In the genomic region with DNA sequence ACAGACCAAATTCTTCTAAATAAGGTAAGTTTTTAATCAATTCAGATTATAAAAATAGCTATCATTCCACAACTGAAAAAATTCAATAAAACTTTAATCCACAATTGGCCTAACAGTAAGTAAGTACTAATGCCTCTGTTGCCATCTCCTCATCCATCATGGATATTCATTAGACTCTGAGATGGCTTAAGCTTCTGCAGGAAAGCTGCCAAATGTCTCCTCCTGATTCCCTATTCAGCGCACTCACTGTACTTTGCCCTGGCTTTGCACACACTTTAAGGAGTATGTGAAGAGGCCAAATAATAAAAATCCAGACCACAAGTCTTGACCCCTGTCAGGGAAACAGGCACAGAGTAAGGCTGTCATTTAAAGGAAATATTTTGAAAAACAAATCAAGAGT, we compare ENCODE assay signal across 16 cellular contexts.
"Had no signal": no experiment of that assay in that cellular context is flagged by ENCODE, and none has a peak within 500 bp of the region (broad histone marks: within the 10 kb centered on the region; RNA-seq: fewer than 3 reads in every experiment).

No MANE protein-coding gene starts in this region.

- H3K4me1 ChIP-seq: breast epithelium, foreskin keratinocyte, pancreas, tibial artery had no signal

- ATAC-seq: foreskin keratinocyte, left lobe of liver had no signal

- H3K4me3 ChIP-seq: breast epithelium, dorsolateral prefrontal cortex, esophagus squamous epithelium, pancreas, tibial artery had no signal

- H3K27me3 Mint-ChIP-seq: activated naive CD4-positive, alpha-beta T cell treated with anti-CD3 and anti-CD28 coated beads, Interleukin-2, amount 50 U/mL, for 24 hours; activated T-cell treated with anti-CD3 and anti-CD28 coated beads, Interleukin-2, amount 50 U/mL, for 24 hours had no signal

- DNase-seq: activated CD4-positive, alpha-beta T cell treated with anti-CD3 and anti-CD28 coated beads, Interleukin-2, amount 50 U/mL, for 4 hours; activated CD4-positive, CD25-positive, alpha-beta regulatory T cell treated with anti-CD3 and anti-CD28 coated beads, Interleukin-2, amount 50 U/mL, for 72 hours; activated effector memory CD4-positive, alpha-beta T cell treated with Interleukin-2 at 50 U/mL for 16 hours; activated T-cell treated with anti-CD3 and anti-CD28 coated beads, Interleukin-2, amount 50 U/mL, for 24 hours; esophagus squamous epithelium; foreskin keratinocyte; mesenchymal stem cell; pancreas; retina; tibial artery had no signal

- FAIRE-seq: endometrium, pancreas had no signal

- H3K27me3 ChIP-seq: breast epithelium, dorsolateral prefrontal cortex, esophagus squamous epithelium, foreskin keratinocyte, pancreas, tibial artery had no signal

- H3K9me3 ChIP-seq: breast epithelium, esophagus squamous epithelium, pancreas, tibial artery had no signal

- H3K9me3 Mint-ChIP-seq: activated naive CD4-positive, alpha-beta T cell treated with anti-CD3 and anti-CD28 coated beads, Interleukin-2, amount 50 U/mL, for 24 hours; activated T-cell treated with anti-CD3 and anti-CD28 coated beads, Interleukin-2, amount 50 U/mL, for 24 hours; T-helper 2 cell treated with Interferon-gamma antibody and Interleukin-4, amounts not matched to agents 5 μg/mL and 100 μg/mL, for 36 hours had no signal

- H3K27ac Mint-ChIP-seq: activated T-cell treated with anti-CD3 and anti-CD28 coated beads, Interleukin-2, amount 50 U/mL, for 24 hours; T-helper 2 cell treated with Interferon-gamma antibody and Interleukin-4, amounts not matched to agents 5 μg/mL and 100 μg/mL, for 36 hours had no signal

- H3K4me1 Mint-ChIP-seq: activated naive CD4-positive, alpha-beta T cell treated with anti-CD3 and anti-CD28 coated beads, Interleukin-2, amount 50 U/mL, for 24 hours had no signal

- H3K4me3 Mint-ChIP-seq: activated naive CD4-positive, alpha-beta T cell treated with anti-CD3 and anti-CD28 coated beads, Interleukin-2, amount 50 U/mL, for 24 hours; activated T-cell treated with anti-CD3 and anti-CD28 coated beads, Interleukin-2, amount 50 U/mL, for 24 hours; T-helper 2 cell treated with Interferon-gamma antibody and Interleukin-4, amounts not matched to agents 5 μg/mL and 100 μg/mL, for 36 hours had no signal

- H3K27ac ChIP-seq: breast epithelium, esophagus squamous epithelium, foreskin keratinocyte, pancreas, tibial artery had no signal
